Comparison of ENCODE assay signal across 36 cellular contexts in the genomic region with DNA sequence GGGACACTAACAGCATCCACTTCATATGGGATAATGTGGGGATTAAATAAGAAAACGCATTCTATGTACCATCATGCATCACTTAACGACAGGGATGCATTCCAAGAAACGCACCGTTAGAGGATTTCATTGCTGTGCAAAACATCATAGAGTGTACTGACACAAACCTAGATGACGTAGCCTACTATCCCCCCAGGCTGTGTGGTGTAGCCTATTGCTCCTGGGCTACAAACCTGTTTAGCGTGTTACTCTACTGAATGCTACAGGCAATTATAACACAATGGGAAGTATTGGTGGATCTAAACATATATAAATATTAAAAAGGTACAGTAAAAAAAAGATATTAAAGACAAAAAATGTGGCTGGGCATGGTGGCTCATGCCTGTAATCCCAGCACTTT.
"Had no signal": no experiment of that assay in that cellular context is flagged by ENCODE, and none has a peak within 500 bp of the region (broad histone marks: within the 10 kb centered on the region; RNA-seq: fewer than 3 reads in every experiment).

No MANE protein-coding gene starts in this region.

- H3K4me3 ChIP-seq: MG63 had no signal

- H3K4me3 Mint-ChIP-seq: activated CD4-positive, alpha-beta memory T cell treated with anti-CD3 and anti-CD28 coated beads, Interleukin-2, amount 10 ng/mL, durations not matched to agents 7 days and 5 days; activated CD8-positive, alpha-beta memory T cell treated with anti-CD3 and anti-CD28 coated beads, Interleukin-2, amount 10 ng/mL, durations not matched to agents 7 days and 5 days; activated naive CD4-positive, alpha-beta T cell treated with anti-CD3 and anti-CD28 coated beads, Interleukin-2, amount 10 ng/mL, durations not matched to agents 7 days and 5 days; activated naive CD8-positive, alpha-beta T cell; activated naive CD8-positive, alpha-beta T cell treated with anti-CD3 and anti-CD28 coated beads, Interleukin-2, amount 50 U/mL, for 24 hours; brain had no signal

- DNase-seq: activated CD4-positive, alpha-beta memory T cell treated with anti-CD3 and anti-CD28 coated beads, Interleukin-2, amount 10 ng/mL, durations not matched to agents 7 days and 5 days; activated CD4-positive, alpha-beta T cell treated with anti-CD3 and anti-CD28 coated beads for 1 hour; activated CD4-positive, alpha-beta T cell treated with anti-CD3 and anti-CD28 coated beads for 48 hours; activated CD4-positive, CD25-positive, alpha-beta regulatory T cell; activated CD8-positive, alpha-beta memory T cell treated with anti-CD3 and anti-CD28 coated beads for 24 hours; activated CD8-positive, alpha-beta memory T cell treated with anti-CD3 and anti-CD28 coated beads, Interleukin-2, amount 10 ng/mL, durations not matched to agents 7 days and 5 days; activated CD8-positive, alpha-beta memory T cell treated with anti-CD3 and anti-CD28 coated beads, Interleukin-2, amount 50 U/mL, for 48 hours; activated effector memory CD4-positive, alpha-beta T cell treated with Interleukin-2 at 50 U/mL for 16 hours; activated naive CD4-positive, alpha-beta T cell treated with anti-CD3 and anti-CD28 coated beads, Interleukin-2, amount 10 ng/mL, durations not matched to agents 7 days and 5 days; activated naive CD8-positive, alpha-beta T cell treated with anti-CD3 and anti-CD28 coated beads, Interleukin-2, amount 50 U/mL, for 24 hours; activated T-cell treated with anti-CD3 and anti-CD28 coated beads, Interleukin-2, amount 50 U/mL, for 48 hours; anterior cingulate cortex; caudate nucleus; cerebellar nuclear complex; Kasumi-1; KG1; MG63; NCI-H1048; NCI-H1105 treated with DMSO at 0.1 percent for 48 hours; NCI-H1436; NCI-H1694; NCI-H1930; NCI-H2081 treated with DMSO at 0.1 percent for 48 hours; NCI-H2171; NCI-H2227 treated with DMSO at 0.1 percent for 48 hours; NCI-H446; NCI-H526 treated with DMSO at 0.1 percent for 48 hours; NK-92 treated with Interleukin-12 subunit alpha and Interleukin-12 subunit beta, amount 100 ng/mL, for 24 hours; SHP77; SW 1271; T-helper 1 cell; T-helper 2 cell; T-helper 9 cell had no signal

- H3K9me3 ChIP-seq: MG63 had no signal

- H3K36me3 ChIP-seq: MG63 had no signal

- H3K27me3 Mint-ChIP-seq: activated CD4-positive, alpha-beta memory T cell treated with anti-CD3 and anti-CD28 coated beads, Interleukin-2, amount 10 ng/mL, durations not matched to agents 7 days and 5 days; activated CD8-positive, alpha-beta memory T cell treated with anti-CD3 and anti-CD28 coated beads, Interleukin-2, amount 10 ng/mL, durations not matched to agents 7 days and 5 days; activated naive CD4-positive, alpha-beta T cell treated with anti-CD3 and anti-CD28 coated beads, Interleukin-2, amount 10 ng/mL, durations not matched to agents 7 days and 5 days; brain had no signal

- ATAC-seq: activated CD8-positive, alpha-beta memory T cell treated with anti-CD3 and anti-CD28 coated beads, Interleukin-2, amount 10 ng/mL, durations not matched to agents 7 days and 5 days; activated naive CD8-positive, alpha-beta T cell treated with anti-CD3 and anti-CD28 coated beads, Interleukin-2, amount 50 U/mL, for 24 hours had no signal

- H3K4me1 Mint-ChIP-seq: activated CD4-positive, alpha-beta memory T cell treated with anti-CD3 and anti-CD28 coated beads, Interleukin-2, amount 10 ng/mL, durations not matched to agents 7 days and 5 days; activated CD8-positive, alpha-beta memory T cell treated with anti-CD3 and anti-CD28 coated beads, Interleukin-2, amount 10 ng/mL, durations not matched to agents 7 days and 5 days; activated naive CD4-positive, alpha-beta T cell treated with anti-CD3 and anti-CD28 coated beads, Interleukin-2, amount 10 ng/mL, durations not matched to agents 7 days and 5 days; activated naive CD8-positive, alpha-beta T cell treated with anti-CD3 and anti-CD28 coated beads, Interleukin-2, amount 50 U/mL, for 24 hours; brain had no signal

- H3K27me3 ChIP-seq: MG63 had no signal

- H3K27ac Mint-ChIP-seq: activated CD4-positive, alpha-beta memory T cell treated with anti-CD3 and anti-CD28 coated beads, Interleukin-2, amount 10 ng/mL, durations not matched to agents 7 days and 5 days; activated CD8-positive, alpha-beta memory T cell treated with anti-CD3 and anti-CD28 coated beads, Interleukin-2, amount 10 ng/mL, durations not matched to agents 7 days and 5 days; activated naive CD4-positive, alpha-beta T cell treated with anti-CD3 and anti-CD28 coated beads, Interleukin-2, amount 10 ng/mL, durations not matched to agents 7 days and 5 days; activated naive CD8-positive, alpha-beta T cell; activated naive CD8-positive, alpha-beta T cell treated with anti-CD3 and anti-CD28 coated beads, Interleukin-2, amount 50 U/mL, for 24 hours; brain had no signal

- H3K9me3 Mint-ChIP-seq: activated naive CD8-positive, alpha-beta T cell treated with anti-CD3 and anti-CD28 coated beads, Interleukin-2, amount 50 U/mL, for 24 hours; brain had no signal

- H3K27ac ChIP-seq: VCaP had no signal

- H3K36me3 Mint-ChIP-seq: activated CD8-positive, alpha-beta memory T cell treated with anti-CD3 and anti-CD28 coated beads, Interleukin-2, amount 10 ng/mL, durations not matched to agents 7 days and 5 days; activated naive CD4-positive, alpha-beta T cell treated with anti-CD3 and anti-CD28 coated beads, Interleukin-2, amount 10 ng/mL, durations not matched to agents 7 days and 5 days; activated naive CD8-positive, alpha-beta T cell; brain had no signal
